ENCODE assay signal across 1 cellular context in the genomic region with DNA sequence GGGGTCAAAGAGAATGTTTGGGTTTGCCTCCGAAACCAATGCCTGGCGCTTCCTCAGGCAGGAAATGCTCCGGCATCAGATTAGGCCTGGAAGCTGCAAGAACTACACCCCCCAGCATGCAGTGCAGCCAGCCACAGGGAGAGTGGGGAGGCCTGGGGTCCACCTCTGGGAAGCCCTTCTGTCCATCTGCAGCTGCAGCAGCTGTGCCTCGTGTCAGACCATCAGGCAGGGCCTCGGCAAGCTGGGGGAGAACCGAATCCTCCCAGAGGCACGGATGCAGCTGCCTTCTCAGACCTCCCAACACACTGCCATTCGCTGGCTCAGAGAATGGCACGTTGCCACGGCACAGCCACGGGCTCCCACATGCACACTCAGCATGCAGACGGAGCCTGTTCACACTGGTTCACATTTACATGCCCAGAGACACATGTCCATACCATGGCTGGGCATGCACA.
A peak's percentile ranks its signal among the peaks of the same experiment; 100 is the strongest.
TF ChIP-seq lines count a peak whose summit lies in the region.

No MANE protein-coding gene starts in this region.

TF ChIP-seq in HepG2, 621 proteins besides CTCF, POLR2A, EP300 and RAD21 (continued from another document):
- TF ChIP-seq, protein P1, sequence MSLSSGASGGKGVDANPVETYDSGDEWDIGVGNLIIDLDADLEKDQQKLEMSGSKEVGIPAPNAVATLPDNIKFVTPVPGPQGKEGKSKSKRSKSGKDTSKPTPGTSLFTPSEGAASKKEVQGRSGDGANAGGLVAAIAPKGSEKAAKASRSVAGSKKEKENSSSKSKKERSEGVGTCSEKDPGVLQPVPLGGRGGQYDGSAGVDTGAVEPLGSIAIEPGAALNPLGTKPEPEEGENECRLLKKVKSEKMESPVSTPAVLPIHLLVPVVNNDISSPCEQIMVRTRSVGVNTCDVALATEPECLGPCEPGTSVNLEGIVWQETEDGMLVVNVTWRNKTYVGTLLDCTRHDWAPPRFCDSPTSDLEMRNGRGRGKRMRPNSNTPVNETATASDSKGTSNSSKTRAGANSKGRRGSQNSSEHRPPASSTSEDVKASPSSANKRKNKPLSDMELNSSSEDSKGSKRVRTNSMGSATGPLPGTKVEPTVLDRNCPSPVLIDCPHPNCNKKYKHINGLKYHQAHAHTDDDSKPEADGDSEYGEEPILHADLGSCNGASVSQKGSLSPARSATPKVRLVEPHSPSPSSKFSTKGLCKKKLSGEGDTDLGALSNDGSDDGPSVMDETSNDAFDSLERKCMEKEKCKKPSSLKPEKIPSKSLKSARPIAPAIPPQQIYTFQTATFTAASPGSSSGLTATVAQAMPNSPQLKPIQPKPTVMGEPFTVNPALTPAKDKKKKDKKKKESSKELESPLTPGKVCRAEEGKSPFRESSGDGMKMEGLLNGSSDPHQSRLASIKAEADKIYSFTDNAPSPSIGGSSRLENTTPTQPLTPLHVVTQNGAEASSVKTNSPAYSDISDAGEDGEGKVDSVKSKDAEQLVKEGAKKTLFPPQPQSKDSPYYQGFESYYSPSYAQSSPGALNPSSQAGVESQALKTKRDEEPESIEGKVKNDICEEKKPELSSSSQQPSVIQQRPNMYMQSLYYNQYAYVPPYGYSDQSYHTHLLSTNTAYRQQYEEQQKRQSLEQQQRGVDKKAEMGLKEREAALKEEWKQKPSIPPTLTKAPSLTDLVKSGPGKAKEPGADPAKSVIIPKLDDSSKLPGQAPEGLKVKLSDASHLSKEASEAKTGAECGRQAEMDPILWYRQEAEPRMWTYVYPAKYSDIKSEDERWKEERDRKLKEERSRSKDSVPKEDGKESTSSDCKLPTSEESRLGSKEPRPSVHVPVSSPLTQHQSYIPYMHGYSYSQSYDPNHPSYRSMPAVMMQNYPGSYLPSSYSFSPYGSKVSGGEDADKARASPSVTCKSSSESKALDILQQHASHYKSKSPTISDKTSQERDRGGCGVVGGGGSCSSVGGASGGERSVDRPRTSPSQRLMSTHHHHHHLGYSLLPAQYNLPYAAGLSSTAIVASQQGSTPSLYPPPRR (CRISPR knock-in tag; IDR thresholded peaks at IDR 0.05; ENCODE audit: borderline replicate concordance) = no peak
- TF ChIP-seq ZNF143 (CRISPR knock-in tag; IDR thresholded peaks at IDR 0.05) (peak; percentile 31; the same call in 1 of the 2 replicates), ZNF589 (CRISPR knock-in tag; conservative IDR thresholded peaks at IDR 0.05) (no peak), CREM (IDR thresholded peaks at IDR 0.05) (no peak), CREM (CRISPR knock-in tag; IDR thresholded peaks at IDR 0.05) (no peak), ZFP90 (CRISPR knock-in tag; IDR thresholded peaks at IDR 0.05; ENCODE audit: borderline replicate concordance) (no peak)
